ENCODE assay signal across 17 cellular contexts in genomic region chr3:10085738-10086137, GRCh38. TPM values are rescaled to one million over a fixed set of nuclear protein-coding genes. Genes with fewer than 3 reads are reported as not detected.
DNase-seq lines count a peak whose midpoint lies in the region; ATAC-seq, FAIRE-seq and TF ChIP-seq lines count a peak whose summit lies in the region.
"Had no signal": no experiment of that assay in that cellular context is flagged by ENCODE, and none has a peak within 500 bp of the region (broad histone marks: within the 10 kb centered on the region; RNA-seq: fewer than 3 reads in every experiment).

No MANE protein-coding gene starts in this region.

- no peak overlapping the region for H2AFZ ChIP-seq in PC-3 (ENCODE audit: low read length)

- POLR2A ChIA-PET in PC-3 (lab: Charles Lee; ENCODE audit: unreplicated experiment) = interaction anchor here (0.6 kb wide), 1 partner anchor 106 kb away, joined by 3 read pairs; no protein-coding TSS in a partner anchor

- no peak for TF ChIP-seq POLR2A in thyroid gland (IDR thresholded peaks at IDR 0.05)

- intact Hi-C loops in PC-3 (cut with micrococcal nuclease) (no loop called here), thyroid gland (cut with DNase I) (no loop called here)

- BruUV-seq in PC-3 (replicated peaks; lab: Mats Ljungman, UMichigan) = no TSS peak

- DNase-seq in PC-3 (peak; percentile 89), bronchial epithelial cell (ENCODE audit: low read depth) (peak; percentile 79), kidney tubule cell (ENCODE audit: low spot score) (peak; percentile 30), thyroid gland (peak; percentile 14 to 37), GDM1 (lab: John Stamatoyannopoulos, UW) (no peak), small intestine (no peak)
- DNase-seq: CD8-positive, alpha-beta T cell; KG1; NCI-H1105 treated with DMSO at 0.1 percent for 48 hours; NCI-H2029 treated with DMSO at 0.1 percent for 48 hours; NCI-H510A treated with DMSO at 0.1 percent for 48 hours; SJCRH30 had no signal

- H3K27ac ChIP-seq in PC-3 (ENCODE audit: low read length) = peak overlapping the region; percentile 30
- H3K27ac ChIP-seq in thyroid gland = peak overlapping the region in 2 of 3 donors; percentile 1 to 47
- no peak overlapping the region for H3K27ac ChIP-seq in small intestine (ENCODE audit: low read depth in 1 of 2, low read length in 1 of 2)
- H3K27ac ChIP-seq: SJCRH30 had no signal

- ATAC-seq in PC-3 (peak; percentile 96), GM19455 (IDR thresholded peaks at IDR 0.05; ENCODE audit: unreplicated experiment) (no peak)
- ATAC-seq: CD8-positive, alpha-beta T cell had no signal

- H3K36me3 ChIP-seq in PC-3 (ENCODE audit: low read depth, low read length) = peaks cover 42% of the 10 kb centered on the region; the same call in 1 of the 2 replicates
- H3K36me3 ChIP-seq in bronchial epithelial cell (ENCODE audit: control insufficient read depth, insufficient read depth, low read length) = no peaks in the 10 kb centered on the region
- H3K36me3 ChIP-seq in thyroid gland = no peaks in the 10 kb centered on the region
- no peaks in the 10 kb centered on the region for H3K36me3 ChIP-seq in small intestine (ENCODE audit: control insufficient read depth in 2 of 2, insufficient read depth in 2 of 2, low read length in 2 of 2)

- H3K9me3 ChIP-seq in PC-3 (ENCODE audit: low read length) = no peaks in the 10 kb centered on the region
- no peaks in the 10 kb centered on the region for H3K9me3 ChIP-seq in thyroid gland
- no peaks in the 10 kb centered on the region for H3K9me3 ChIP-seq in small intestine (ENCODE audit: control insufficient read depth, low read depth)
- H3K9me3 ChIP-seq: SJCRH30 had no signal

- H3K79me2 ChIP-seq in PC-3 (ENCODE audit: low read length) = no peaks in the 10 kb centered on the region

- H3K27me3 ChIP-seq in PC-3 (ENCODE audit: low read length) = no peaks in the 10 kb centered on the region
- H3K27me3 ChIP-seq in bronchial epithelial cell (ENCODE audit: control insufficient read depth, insufficient read depth, low read length) = no peaks in the 10 kb centered on the region
- no peaks in the 10 kb centered on the region for H3K27me3 ChIP-seq in thyroid gland
- no peaks in the 10 kb centered on the region for H3K27me3 ChIP-seq in small intestine (ENCODE audit: control insufficient read depth in 2 of 2, insufficient read depth in 2 of 2, low read length in 2 of 2)
- H3K27me3 ChIP-seq: SJCRH30 had no signal

- CTCF ChIA-PET in PC-3 (lab: Charles Lee) = no interaction called here

- no peaks in the 10 kb centered on the region for H3F3A ChIP-seq in PC-3 (ENCODE audit: low read length, unreplicated experiment)

- no peak overlapping the region for H3K9ac ChIP-seq in PC-3 (ENCODE audit: low read length)

- WGBS in thyroid gland, 2 donors = 50 to 53% methylated on average over 1 of the region's 1 CpG
- WGBS in small intestine, 3 donors = 60 to 90% (median 67%) methylated on average over 1 of the region's 1 CpG

- TF ChIP-seq CTCF in PC-3 (conservative IDR thresholded peaks at IDR 0.05; ENCODE audit: low read depth, low read length) = no peak
- TF ChIP-seq CTCF in bronchial epithelial cell (IDR thresholded peaks at IDR 0.05; ENCODE audit: insufficient read depth, low read length, severe bottlenecking) = no peak
- TF ChIP-seq CTCF in thyroid gland (IDR thresholded peaks at IDR 0.05) = no peak

- H3K9me2 ChIP-seq in PC-3 (replicated peaks; ENCODE audit: low read length) = no peaks in the 10 kb centered on the region

- H3K4me3 ChIP-seq in PC-3 (ENCODE audit: low read length) (no peak overlapping the region), bronchial epithelial cell (ENCODE audit: low read depth, low read length) (no peak overlapping the region), thyroid gland (replicated peaks in 1 of 3) (no peak overlapping the region), small intestine (ENCODE audit: low read depth in 1 of 2, low read length in 2 of 2) (no peak overlapping the region)
- H3K4me3 ChIP-seq: SJCRH30 had no signal

- peak overlapping the region; percentile 55 for H3K4me2 ChIP-seq in PC-3 (ENCODE audit: low read length)

- no peaks in the 10 kb centered on the region for H4K20me1 ChIP-seq in PC-3 (ENCODE audit: low read length)

- no peak for FAIRE-seq in bronchial epithelial cell (lab: Jason Lieb, UNC)
- FAIRE-seq in small intestine (lab: Jason Lieb, UNC) = no peak
- FAIRE-seq: H54, RCC 7860 had no signal

- H3K4me1 ChIP-seq in PC-3 (ENCODE audit: insufficient read depth, low read length) (peaks cover 23% of the 10 kb centered on the region), thyroid gland (peaks cover 0 to 9% of the 10 kb centered on the region in 2 donors), small intestine (ENCODE audit: control insufficient read depth in 2 of 2, insufficient read depth in 1 of 2, low read depth in 1 of 2, low read length in 1 of 2) (no peaks in the 10 kb centered on the region)
- H3K4me1 ChIP-seq: SJCRH30 had no signal

RNA-seq across cellular contexts. Expression of gene FANCD2OS, which starts 22.3 kb away (rescaled TPM):
- total RNA-seq in PC-3 (2014; rRNA removed) (not detected in 2 replicates), bronchial epithelial cell (not detected in 2 replicates), thyroid gland (not detected)
- not detected for polyA plus RNA-seq in small intestine
- total RNA-seq: CD8-positive, alpha-beta T cell; SJCRH30 had no signal
- polyA plus RNA-seq: AG04450, BJ had no signal

RNA-seq across cellular contexts. Expression of gene BRK1, which starts 29.7 kb away (rescaled TPM):
- 110 and 140 TPM in 2 replicates for total RNA-seq in PC-3 (2014; rRNA removed)
- 72.1 and 106 TPM in 2 replicates for total RNA-seq in bronchial epithelial cell
- 100 to 1,000 TPM in 2 of 4 donors, 10 to 100 TPM in 2; 80.6 to 158 (median 108) TPM for total RNA-seq in thyroid gland
- 100 to 1,000 TPM; 147 to 191 (median 184) TPM for polyA plus RNA-seq in small intestine

RNA-seq across cellular contexts. Expression of gene VHL, which starts 55.8 kb away (rescaled TPM):
- 45.0 and 51.5 TPM in 2 replicates for total RNA-seq in PC-3 (2014; rRNA removed)
- 47.0 and 47.4 TPM in 2 replicates for total RNA-seq in bronchial epithelial cell
- 10 to 100 TPM; 55.0 to 60.1 (median 58.5) TPM for total RNA-seq in thyroid gland
- 10 to 100 TPM; 21.9 to 34.0 (median 24.4) TPM for polyA plus RNA-seq in small intestine

RNA-seq across cellular contexts. Expression of gene FANCD2, which starts 59.5 kb away (rescaled TPM):
- total RNA-seq in PC-3 (2014; rRNA removed) = 58.7 and 67.9 TPM in 2 replicates
- 2.1 and 2.6 TPM in 2 replicates for total RNA-seq in bronchial epithelial cell
- 1 to 10 TPM; 2.0 to 7.9 (median 4.4) TPM for total RNA-seq in thyroid gland
- polyA plus RNA-seq in small intestine = 1 to 10 TPM in 2 of 3 donors, under 1 TPM in 1; 0.45 to 7.5 (median 1.4) TPM

Comparison
In these comparisons a context has a peak if more than half of its experiments do, and no peak if none do; other contexts are left out.
1. DNase-seq: peak in PC-3 (single experiment), bronchial epithelial cell (single experiment), kidney tubule cell (single experiment) and thyroid gland (2 of 2); none in GDM1 (single experiment) and small intestine (single experiment).
2. H3K27ac ChIP-seq: peak in PC-3 (single experiment) and thyroid gland (2 of 3); none in small intestine (0 of 2).